ENCODE assay signal across 18 cellular contexts in the genomic region with DNA sequence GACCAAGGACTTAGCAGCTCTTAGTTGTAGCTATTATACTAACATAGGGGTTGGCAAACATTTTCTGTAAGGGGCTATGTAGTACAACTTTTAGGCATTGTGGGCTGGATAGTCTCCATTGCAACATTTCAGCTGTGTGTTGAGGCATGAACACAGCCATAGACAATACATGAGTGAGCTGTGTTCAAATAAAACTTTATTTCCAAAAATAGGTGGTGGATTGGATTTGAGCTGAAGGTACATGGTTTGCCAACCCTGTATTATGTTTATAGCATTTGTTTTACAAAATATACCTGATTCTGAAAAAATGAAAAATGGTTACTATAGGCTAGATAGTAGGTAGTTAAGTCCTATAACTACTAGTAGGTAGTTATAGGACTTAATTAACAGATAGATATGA.
"Had no signal": no experiment of that assay in that cellular context is flagged by ENCODE, and none has a peak within 500 bp of the region (broad histone marks: within the 10 kb centered on the region; RNA-seq: fewer than 3 reads in every experiment).

No MANE protein-coding gene starts in this region.

- H3K9me3 ChIP-seq: heart left ventricle, left ventricle myocardium inferior, lower lobe of right lung, right atrium auricular region, sigmoid colon had no signal

- H3K9me3 Mint-ChIP-seq: nephron progenitor cell had no signal

- FAIRE-seq: endometrium, frontal cortex, keratinocyte had no signal

- DNase-seq: cortex of kidney; effector memory CD4-positive, alpha-beta T cell; heart left ventricle; hypothalamus; left ventricle myocardium inferior; lower lobe of right lung; mesenchymal stem cell; midbrain; nephron progenitor cell; sigmoid colon; stimulated activated naive CD4-positive, alpha-beta T cell treated with Interleukin-2 at 50 U/mL for 16 hours; trophoblast cell had no signal

- H3K27me3 ChIP-seq: heart left ventricle, right atrium auricular region, sigmoid colon had no signal

- H3K4me3 ChIP-seq: heart left ventricle, left ventricle myocardium inferior, lower lobe of right lung, right atrium auricular region, sigmoid colon, skin epidermis had no signal

- H3K27ac ChIP-seq: heart left ventricle, left ventricle myocardium inferior, lower lobe of right lung, right atrium auricular region, sigmoid colon, skin epidermis had no signal

- H3K4me1 Mint-ChIP-seq: nephron progenitor cell had no signal

- H3K4me3 Mint-ChIP-seq: nephron progenitor cell had no signal

- H3K36me3 ChIP-seq: right atrium auricular region had no signal

- ATAC-seq: esophagus mucosa, heart left ventricle, lower lobe of right lung had no signal

- H3K4me1 ChIP-seq: left ventricle myocardium inferior, lower lobe of right lung, right atrium auricular region, sigmoid colon had no signal
